In the genomic region with DNA sequence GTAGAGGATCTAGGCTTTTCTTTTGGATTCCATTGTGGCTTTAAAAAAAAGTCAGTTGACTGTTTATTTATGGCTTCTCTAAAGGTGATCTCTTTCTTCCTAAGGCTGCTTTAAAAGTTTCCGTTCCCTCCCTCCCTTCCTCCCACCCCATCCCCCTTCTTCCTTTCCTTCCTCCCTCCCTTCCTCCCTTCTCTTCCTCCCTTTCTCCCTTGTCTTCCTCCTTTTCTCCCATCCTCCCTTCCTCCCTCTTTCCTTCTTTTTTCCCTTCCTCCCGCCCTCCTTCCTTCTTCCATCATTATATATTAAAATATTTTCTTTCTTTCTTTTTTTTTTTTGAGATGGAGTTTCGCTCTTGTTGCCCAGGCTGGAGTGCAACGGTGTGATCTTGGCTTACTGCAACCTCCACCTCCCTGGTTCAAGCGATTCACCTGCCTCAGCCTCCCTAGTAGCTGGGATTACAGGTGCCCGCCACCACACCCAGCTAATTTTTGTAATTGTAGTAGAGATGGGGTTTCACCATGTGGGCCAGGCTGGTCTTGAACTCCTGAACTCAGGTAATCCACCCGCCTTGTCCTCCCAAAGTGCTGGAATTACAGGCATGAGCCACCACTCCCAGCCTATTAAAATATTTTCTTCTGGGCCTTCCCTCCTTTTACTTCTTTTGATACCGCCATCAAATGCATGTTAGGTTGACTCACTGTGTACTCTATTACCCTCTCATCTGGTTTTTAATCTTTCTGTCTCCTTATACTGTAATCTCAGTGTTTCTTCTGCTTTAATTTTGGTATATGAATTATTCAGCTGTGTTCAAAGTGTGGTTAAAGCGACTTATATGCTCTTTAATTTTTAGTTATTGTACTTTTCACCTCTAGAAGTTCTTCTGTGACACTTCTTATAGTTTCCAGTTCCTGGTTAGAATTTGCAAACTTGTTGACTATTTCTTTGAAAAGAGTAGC, we compare ENCODE assay signal across 1 cellular context.
TF ChIP-seq lines count a peak whose summit lies in the region.

No MANE protein-coding gene starts in this region.

TF ChIP-seq in IMR-90, 13 proteins besides CTCF, POLR2A, EP300 and RAD21:
- TF ChIP-seq RCOR1 (IDR thresholded peaks at IDR 0.05; ENCODE audit: insufficient replicate concordance, low read length) = no peak
- TF ChIP-seq MAZ (IDR thresholded peaks at IDR 0.05; ENCODE audit: borderline replicate concordance, low read depth, low read length) = no peak
- no peak for TF ChIP-seq FOS (IDR thresholded peaks at IDR 0.05; ENCODE audit: low read depth, low read length)
- no peak for TF ChIP-seq CEBPB (IDR thresholded peaks at IDR 0.05; ENCODE audit: low read depth, low read length)
- TF ChIP-seq SMC3 (IDR thresholded peaks at IDR 0.05; ENCODE audit: low read depth, low read length) = no peak
- TF ChIP-seq MXI1 (IDR thresholded peaks at IDR 0.05; ENCODE audit: borderline replicate concordance, low read depth, low read length) = no peak
- no peak for TF ChIP-seq MAFK (IDR thresholded peaks at IDR 0.05; ENCODE audit: low read depth, low read length)
- no peak for TF ChIP-seq RFX5 (IDR thresholded peaks at IDR 0.05; ENCODE audit: low read depth, low read length)
- no peak for TF ChIP-seq ELK1 (IDR thresholded peaks at IDR 0.05; ENCODE audit: borderline replicate concordance, low read depth, low read length)
- no peak for TF ChIP-seq CHD1 (IDR thresholded peaks at IDR 0.05; ENCODE audit: low read depth, low read length)
